In genomic region chr3:23885210-23885609, GRCh38 we compare ENCODE assay signal across 22 cellular contexts.
"Had no signal": no experiment of that assay in that cellular context is flagged by ENCODE, and none has a peak within 500 bp of the region (broad histone marks: within the 10 kb centered on the region; RNA-seq: fewer than 3 reads in every experiment).

No MANE protein-coding gene starts in this region.

- FAIRE-seq: pancreas, TTC549 had no signal

- H3K27ac Mint-ChIP-seq: activated naive CD8-positive, alpha-beta T cell treated with anti-CD3 and anti-CD28 coated beads for 36 hours; endodermal cell; nephron; T-helper 2 cell treated with Interferon-gamma antibody and Interleukin-4, amounts not matched to agents 5 μg/mL and 100 μg/mL, for 36 hours had no signal

- H3K36me3 ChIP-seq: pancreas had no signal

- H3K27me3 ChIP-seq: heart right ventricle, pancreas had no signal

- DNase-seq: activated CD4-positive, alpha-beta T cell treated with anti-CD3 and anti-CD28 coated beads for 1 hour; activated CD4-positive, alpha-beta T cell treated with anti-CD3 and anti-CD28 coated beads, Interleukin-2, amount 50 U/mL, for 4 hours; activated CD8-positive, alpha-beta memory T cell treated with anti-CD3 and anti-CD28 coated beads, Interleukin-2, amount 50 U/mL, for 48 hours; activated naive CD4-positive, alpha-beta T cell treated with Interleukin-2 at 50 U/mL for 16 hours; activated naive CD8-positive, alpha-beta T cell treated with anti-CD3 and anti-CD28 coated beads for 36 hours; activated T-cell treated with anti-CD3 and anti-CD28 coated beads, Interleukin-2, amount 50 U/mL, for 4 hours; amniotic stem cell; cortex of kidney; endodermal cell; heart right ventricle; islet precursor cell; left cardiac atrium; midbrain; pancreas; right cardiac atrium; stimulated activated CD4-positive, alpha-beta T cell treated with anti-CD3 and anti-CD28 coated beads, Interleukin-4, amount 100 ng/mL, for 24 hours; stimulated activated naive CD8-positive, alpha-beta T cell treated with anti-CD3 and anti-CD28 coated beads, Interleukin-15, Interleukin-2, amounts not matched to agents 100 U/mL and 50 U/mL, for 24 hours; T-cell; WERI-Rb-1 had no signal

- H3K9me3 ChIP-seq: heart right ventricle, pancreas had no signal

- H3K4me3 Mint-ChIP-seq: activated naive CD8-positive, alpha-beta T cell treated with anti-CD3 and anti-CD28 coated beads for 36 hours; activated T-cell treated with anti-CD3 and anti-CD28 coated beads, Interleukin-2, amount 50 U/mL, for 4 hours; endodermal cell; nephron; T-cell; T-helper 2 cell treated with Interferon-gamma antibody and Interleukin-4, amounts not matched to agents 5 μg/mL and 100 μg/mL, for 36 hours had no signal

- H3K4me1 Mint-ChIP-seq: nephron had no signal

- H3K9me3 Mint-ChIP-seq: activated naive CD8-positive, alpha-beta T cell treated with anti-CD3 and anti-CD28 coated beads for 36 hours; activated T-cell treated with anti-CD3 and anti-CD28 coated beads, Interleukin-2, amount 50 U/mL, for 4 hours; nephron; T-cell; T-helper 2 cell treated with Interferon-gamma antibody and Interleukin-4, amounts not matched to agents 5 μg/mL and 100 μg/mL, for 36 hours had no signal

- ATAC-seq: activated T-cell treated with anti-CD3 and anti-CD28 coated beads, Interleukin-2, amount 50 U/mL, for 4 hours; heart right ventricle; left cardiac atrium; right cardiac atrium; stimulated activated naive CD8-positive, alpha-beta T cell treated with anti-CD3 and anti-CD28 coated beads, Interleukin-15, Interleukin-2, amounts not matched to agents 100 U/mL and 50 U/mL, for 24 hours; T-cell had no signal

- H3K4me3 ChIP-seq: heart right ventricle, pancreas had no signal

- H3K27ac ChIP-seq: heart right ventricle, pancreas, WERI-Rb-1 had no signal

- H3K27me3 Mint-ChIP-seq: activated naive CD8-positive, alpha-beta T cell treated with anti-CD3 and anti-CD28 coated beads for 36 hours; T-cell had no signal
